Comparison of ENCODE assay signal across 23 cellular contexts in genomic region chr7:96266580-96266979, GRCh38. TPM values are rescaled to one million over a fixed set of nuclear protein-coding genes. Genes with fewer than 3 reads are reported as not detected.
DNase-seq lines count a peak whose midpoint lies in the region; ATAC-seq, FAIRE-seq and TF ChIP-seq lines count a peak whose summit lies in the region.
"Had no signal": no experiment of that assay in that cellular context is flagged by ENCODE, and none has a peak within 500 bp of the region (broad histone marks: within the 10 kb centered on the region; RNA-seq: fewer than 3 reads in every experiment).

No MANE protein-coding gene starts in this region.

- WGBS in right lobe of liver (ENCODE audit: insufficient coverage, low coverage, low lambda C conversion rate, missing lambda C conversion rate), result 91% methylated on average over 1 of the region's 1 CpG
- 100% methylated on average over 1 of the region's 1 CpG for WGBS in transverse colon (ENCODE audit: low coverage in 1 of 2), 2 donors

- H3K9me3 Mint-ChIP-seq in activated CD4-positive, alpha-beta T cell treated with anti-CD3 and anti-CD28 coated beads, Interleukin-2, amount 10 ng/mL, durations not matched to agents 24 days and 14 days, result peaks cover 12% of the 10 kb centered on the region
- H3K9me3 Mint-ChIP-seq: HFFc6 had no signal

- ATAC-seq in right lobe of liver (peak in 3 of 4 donors; percentile 7 to 73 (median 23)), SK-N-SH treated with all-trans-retinoic acid at 6 μM for 48 hours (no peak)
- ATAC-seq: CD8-positive, alpha-beta T cell had no signal

- intact Hi-C loops in right lobe of liver (cut with DNase I) (no loop called here), transverse colon (cut with DNase I; ENCODE audit: low total_unique reads) (no loop called here)
- intact Hi-C loops in activated CD4-positive, alpha-beta T cell treated with anti-CD3 and anti-CD28 coated beads, Interleukin-2, amount 10 ng/mL, durations not matched to agents 24 days and 14 days (cut with micrococcal nuclease), result no loop called here

- H3K27ac ChIP-seq in right lobe of liver (peak overlapping the region in 1 of 3 donors; percentile 42), transverse colon (no peak overlapping the region)
- H3K27ac ChIP-seq: BLaER1, C4-2B had no signal

- peak; percentile 8 for DNase-seq in amniotic epithelial cell (ENCODE audit: low read depth)
- peak; percentile 44 for DNase-seq in epithelial cell of esophagus (ENCODE audit: low read depth)
- DNase-seq in right lobe of liver, result no peak
- no peak for DNase-seq in activated CD4-positive, alpha-beta T cell treated with anti-CD3 and anti-CD28 coated beads, Interleukin-2, amount 10 ng/mL, durations not matched to agents 24 days and 14 days
- no peak for DNase-seq in 8988T
- DNase-seq in transverse colon, result no peak
- DNase-seq: Caco-2; CD4-positive, CD25-positive, alpha-beta regulatory T cell; CD8-positive, alpha-beta T cell; DMS153; DND-41; GOT3; HFFc6 had no signal

- H3K36me3 Mint-ChIP-seq in activated CD4-positive, alpha-beta T cell treated with anti-CD3 and anti-CD28 coated beads, Interleukin-2, amount 10 ng/mL, durations not matched to agents 24 days and 14 days (ENCODE audit: low read depth), result peaks cover 21% of the 10 kb centered on the region

- H3K27ac Mint-ChIP-seq in activated CD4-positive, alpha-beta T cell treated with anti-CD3 and anti-CD28 coated beads, Interleukin-2, amount 10 ng/mL, durations not matched to agents 24 days and 14 days, result no peak overlapping the region
- H3K27ac Mint-ChIP-seq: B cell; CD4-positive, CD25-positive, alpha-beta regulatory T cell; CD8-positive, alpha-beta T cell; HFFc6 had no signal

- FAIRE-seq in islet of Langerhans (lab: Jason Lieb, UNC), result peak; percentile 70
- FAIRE-seq: A204.1, G401.6, GM12892, H54 had no signal

- H3K4me1 Mint-ChIP-seq in activated CD4-positive, alpha-beta T cell treated with anti-CD3 and anti-CD28 coated beads, Interleukin-2, amount 10 ng/mL, durations not matched to agents 24 days and 14 days, result peaks cover 3% of the 10 kb centered on the region
- H3K4me1 Mint-ChIP-seq: B cell had no signal

- H3K4me3 ChIP-seq in epithelial cell of esophagus (ENCODE audit: low read length) (no peak overlapping the region), right lobe of liver (no peak overlapping the region), transverse colon (no peak overlapping the region)
- H3K4me3 ChIP-seq: BLaER1, HAP-1 had no signal

- H3K36me3 ChIP-seq in right lobe of liver, result peaks cover 0 to 9% (median 0%) of the 10 kb centered on the region in 4 donors
- H3K36me3 ChIP-seq in transverse colon, result peaks cover 0 to 3% (median 0%) of the 10 kb centered on the region in 4 donors
- H3K36me3 ChIP-seq: HAP-1 had no signal

- no peak for TF ChIP-seq CTCF in epithelial cell of esophagus (IDR thresholded peaks at IDR 0.05; ENCODE audit: insufficient read depth, low read depth, low read length, missing control alignments)
- TF ChIP-seq CTCF in right lobe of liver (IDR thresholded peaks at IDR 0.05), result no peak
- no peak for TF ChIP-seq CTCF in transverse colon (IDR thresholded peaks at IDR 0.05)

- no peak overlapping the region for H3K4me3 Mint-ChIP-seq in activated CD4-positive, alpha-beta T cell treated with anti-CD3 and anti-CD28 coated beads, Interleukin-2, amount 10 ng/mL, durations not matched to agents 24 days and 14 days
- H3K4me3 Mint-ChIP-seq: B cell; CD8-positive, alpha-beta T cell; HFFc6 had no signal

- TF ChIP-seq EP300 in transverse colon (IDR thresholded peaks at IDR 0.05; ENCODE audit: low read depth), result no peak

- H3K4me1 ChIP-seq in right lobe of liver, result peaks cover 0 to 42% (median 9%) of the 10 kb centered on the region in 4 donors
- H3K4me1 ChIP-seq in transverse colon, result no peaks in the 10 kb centered on the region
- H3K4me1 ChIP-seq: BLaER1, Caco-2, HAP-1 had no signal

- H3K27me3 ChIP-seq in right lobe of liver, result no peaks in the 10 kb centered on the region
- H3K27me3 ChIP-seq in transverse colon, result no peaks in the 10 kb centered on the region
- H3K27me3 ChIP-seq: BLaER1 had no signal

- H3K9me3 ChIP-seq in right lobe of liver, result no peaks in the 10 kb centered on the region
- no peaks in the 10 kb centered on the region for H3K9me3 ChIP-seq in transverse colon
- H3K9me3 ChIP-seq: BLaER1, Caco-2, HAP-1 had no signal

- H3K27me3 Mint-ChIP-seq in activated CD4-positive, alpha-beta T cell treated with anti-CD3 and anti-CD28 coated beads, Interleukin-2, amount 10 ng/mL, durations not matched to agents 24 days and 14 days, result no peaks in the 10 kb centered on the region
- H3K27me3 Mint-ChIP-seq: B cell; CD4-positive, CD25-positive, alpha-beta regulatory T cell had no signal

- in situ Hi-C loops in transverse colon (cut with MboI; ENCODE audit: low pct_ligation_motif_present in 1 of 4, low pct_unique_long_range_greater_than_20kb in 1 of 4, low sequenced_read_pairs in 3 of 4), result no loop called here

- TF ChIP-seq POLR2A in right lobe of liver (IDR thresholded peaks at IDR 0.05) (no peak), transverse colon (IDR thresholded peaks at IDR 0.05) (no peak)

TF ChIP-seq in SK-N-SH treated with all-trans-retinoic acid at 6 μM for 48 hours, 23 proteins besides CTCF, POLR2A, EP300 and RAD21:
- no peak for TF ChIP-seq TCF4 (CRISPR knock-in tag; IDR thresholded peaks at IDR 0.05; ENCODE audit: borderline replicate concordance)
- TF ChIP-seq CREB5 (CRISPR knock-in tag; IDR thresholded peaks at IDR 0.05; ENCODE audit: low read depth), result no peak
- TF ChIP-seq ZFP30 (CRISPR knock-in tag; IDR thresholded peaks at IDR 0.05), result no peak
- TF ChIP-seq ZNF8 (CRISPR knock-in tag; IDR thresholded peaks at IDR 0.05), result no peak
- no peak for TF ChIP-seq ZFP3 (CRISPR knock-in tag; IDR thresholded peaks at IDR 0.05)
- no peak for TF ChIP-seq TOX (CRISPR knock-in tag; IDR thresholded peaks at IDR 0.05; ENCODE audit: borderline replicate concordance)
- TF ChIP-seq ZC3H10 (CRISPR knock-in tag; IDR thresholded peaks at IDR 0.05), result no peak
- no peak for TF ChIP-seq ARNTL (CRISPR knock-in tag; IDR thresholded peaks at IDR 0.05; ENCODE audit: borderline replicate concordance, low read depth)
- TF ChIP-seq CSRNP3 (CRISPR knock-in tag; IDR thresholded peaks at IDR 0.05), result no peak
- no peak for TF ChIP-seq OSR1 (CRISPR knock-in tag; IDR thresholded peaks at IDR 0.05)
- TF ChIP-seq TSHZ2 (CRISPR knock-in tag; IDR thresholded peaks at IDR 0.05), result no peak

RNA-seq across cellular contexts. Expression of gene SLC25A13, which starts 55.3 kb away (rescaled TPM):
- total RNA-seq in right lobe of liver, result 100 to 1,000 TPM in 2 of 6 experiments, 10 to 100 TPM in 4; 54.5 to 110 (median 83.0) TPM
- total RNA-seq in activated CD4-positive, alpha-beta T cell treated with anti-CD3 and anti-CD28 coated beads, Interleukin-2, amount 10 ng/mL, durations not matched to agents 24 days and 14 days, result 25.8 and 26.3 TPM in 2 replicates
- total RNA-seq in transverse colon, result 10 to 100 TPM in 3 of 4 donors, 1 to 10 TPM in 1; 7.8 to 68.9 (median 59.6) TPM

Comparison
In these comparisons a context has a peak if more than half of its experiments do, and no peak if none do; other contexts are left out.
1. DNase-seq: peak in amniotic epithelial cell (single experiment) and epithelial cell of esophagus (single experiment); none in right lobe of liver (0 of 3), activated CD4-positive, alpha-beta T cell treated with anti-CD3 and anti-CD28 coated beads, Interleukin-2, amount 10 ng/mL, durations not matched to agents 24 days and 14 days (single experiment), 8988T (single experiment) and transverse colon (single experiment).